In the genomic region with DNA sequence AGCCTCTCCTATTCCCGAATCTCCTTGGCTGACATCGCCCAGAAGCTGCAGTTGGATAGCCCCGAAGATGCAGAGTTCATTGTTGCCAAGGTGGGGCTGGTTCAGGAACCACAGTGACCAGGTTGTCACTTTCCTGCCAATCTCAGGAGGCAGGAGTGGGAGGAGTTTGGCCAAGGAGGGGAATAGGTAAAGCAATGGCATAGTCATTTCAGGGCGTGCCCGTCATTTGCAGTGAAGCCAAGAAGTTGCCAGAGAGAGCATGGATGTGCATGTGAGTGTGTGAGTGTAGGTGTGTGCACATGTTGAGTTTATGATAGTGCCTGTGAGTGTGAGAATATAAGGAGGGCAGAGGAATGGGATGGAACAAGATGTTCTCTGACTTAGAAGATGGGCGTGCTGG, we compare ENCODE assay signal across 24 cellular contexts. TPM values are rescaled to one million over a fixed set of nuclear protein-coding genes. Genes with fewer than 3 reads are reported as not detected.
DNase-seq lines count a peak whose midpoint lies in the region; ATAC-seq and TF ChIP-seq lines count a peak whose summit lies in the region.
"Had no signal": no experiment of that assay in that cellular context is flagged by ENCODE, and none has a peak within 500 bp of the region (broad histone marks: within the 10 kb centered on the region; RNA-seq: fewer than 3 reads in every experiment).

No MANE protein-coding gene starts in this region.

- peak overlapping the region; percentile 3 for H3K27ac Mint-ChIP-seq in activated CD8-positive, alpha-beta T cell treated with anti-CD3 and anti-CD28 coated beads, Interleukin-2, amount 10 ng/mL, durations not matched to agents 7 days and 5 days
- no peak overlapping the region for H3K27ac Mint-ChIP-seq in activated CD8-positive, alpha-beta T cell treated with anti-CD3 and anti-CD28 coated beads for 36 hours
- peak overlapping the region; percentile 36 for H3K27ac Mint-ChIP-seq in central memory CD8-positive, alpha-beta T cell (ENCODE audit: low read depth)

- no peaks in the 10 kb centered on the region for H4K20me1 ChIP-seq in smooth muscle cell (ENCODE audit: low read depth)

- peaks cover 68% of the 10 kb centered on the region for H3K36me3 Mint-ChIP-seq in activated CD8-positive, alpha-beta T cell treated with anti-CD3 and anti-CD28 coated beads, Interleukin-2, amount 10 ng/mL, durations not matched to agents 7 days and 5 days (ENCODE audit: low read depth)
- peaks cover 59% of the 10 kb centered on the region for H3K36me3 Mint-ChIP-seq in activated CD8-positive, alpha-beta T cell treated with anti-CD3 and anti-CD28 coated beads for 36 hours (ENCODE audit: low read depth)
- H3K36me3 Mint-ChIP-seq in central memory CD8-positive, alpha-beta T cell (ENCODE audit: insufficient read depth), result peaks cover 64% of the 10 kb centered on the region

- no peak overlapping the region for H3K4me2 ChIP-seq in smooth muscle cell
- H3K4me2 ChIP-seq: PC-9 had no signal

- no peaks in the 10 kb centered on the region for H3K4me1 Mint-ChIP-seq in activated CD8-positive, alpha-beta T cell treated with anti-CD3 and anti-CD28 coated beads, Interleukin-2, amount 10 ng/mL, durations not matched to agents 7 days and 5 days (ENCODE audit: low read depth)
- H3K4me1 Mint-ChIP-seq in activated CD8-positive, alpha-beta T cell treated with anti-CD3 and anti-CD28 coated beads for 36 hours (ENCODE audit: low read depth), result peaks cover 6% of the 10 kb centered on the region
- peaks cover 18% of the 10 kb centered on the region for H3K4me1 Mint-ChIP-seq in central memory CD8-positive, alpha-beta T cell

- TF ChIP-seq POLR2A in transverse colon (IDR thresholded peaks at IDR 0.05), result no peak

- no peak overlapping the region for H2AFZ ChIP-seq in smooth muscle cell (ENCODE audit: low read depth)
- H2AFZ ChIP-seq: GM23248, PC-9 had no signal

- TF ChIP-seq CTCF in activated CD8-positive, alpha-beta T cell treated with anti-CD3 and anti-CD28 coated beads for 36 hours (IDR thresholded peaks at IDR 0.05), result no peak
- TF ChIP-seq CTCF in mucosa of descending colon (IDR thresholded peaks at IDR 0.05) (no peak), transverse colon (IDR thresholded peaks at IDR 0.05) (no peak), smooth muscle cell (IDR thresholded peaks at IDR 0.05; ENCODE audit: borderline replicate concordance, insufficient read depth, poor library complexity, severe bottlenecking) (no peak)

- no peak for ATAC-seq in activated CD8-positive, alpha-beta T cell treated with anti-CD3 and anti-CD28 coated beads, Interleukin-2, amount 10 ng/mL, durations not matched to agents 7 days and 5 days
- no peak for ATAC-seq in activated CD8-positive, alpha-beta T cell treated with anti-CD3 and anti-CD28 coated beads for 36 hours
- no peak for ATAC-seq in central memory CD8-positive, alpha-beta T cell (replicated peaks; ENCODE audit: extremely low read depth, poor library complexity, severe bottlenecking)
- ATAC-seq in mucosa of descending colon, result peak; percentile 94
- ATAC-seq: GM12878 had no signal

- no peak overlapping the region for H3K4me3 ChIP-seq in mucosa of descending colon
- H3K4me3 ChIP-seq in transverse colon, result no peak overlapping the region
- no peak overlapping the region for H3K4me3 ChIP-seq in smooth muscle cell
- H3K4me3 ChIP-seq: GM12878, GM23248, PC-9 had no signal

- intact Hi-C loops in activated CD8-positive, alpha-beta T cell treated with anti-CD3 and anti-CD28 coated beads for 36 hours (cut with micrococcal nuclease), result no loop called here
- intact Hi-C loops in mucosa of descending colon (cut with DNase I, micrococcal nuclease) (no loop called here), transverse colon (cut with DNase I; ENCODE audit: low total_unique reads) (no loop called here), posterior vena cava (cut with DNase I) (no loop called here)

- peaks cover 11% of the 10 kb centered on the region for H3K4me1 ChIP-seq in mucosa of descending colon (ENCODE audit: low read depth)
- H3K4me1 ChIP-seq in transverse colon, result peaks cover 0 to 4% (median 0%) of the 10 kb centered on the region in 4 donors
- H3K4me1 ChIP-seq in smooth muscle cell (ENCODE audit: low read depth), result no peaks in the 10 kb centered on the region
- H3K4me1 ChIP-seq: Caco-2 had no signal

- H3K4me3 Mint-ChIP-seq in activated CD8-positive, alpha-beta T cell treated with anti-CD3 and anti-CD28 coated beads, Interleukin-2, amount 10 ng/mL, durations not matched to agents 7 days and 5 days, result no peak overlapping the region
- no peak overlapping the region for H3K4me3 Mint-ChIP-seq in activated CD8-positive, alpha-beta T cell treated with anti-CD3 and anti-CD28 coated beads for 36 hours
- no peak overlapping the region for H3K4me3 Mint-ChIP-seq in central memory CD8-positive, alpha-beta T cell
- H3K4me3 Mint-ChIP-seq: CD14-positive monocyte had no signal

- in situ Hi-C loops in transverse colon (cut with MboI; ENCODE audit: low pct_ligation_motif_present in 1 of 4, low pct_unique_long_range_greater_than_20kb in 1 of 4, low sequenced_read_pairs in 3 of 4), result no loop called here

- peak overlapping the region; percentile 41 to 53 (median 48) for H3K27ac ChIP-seq in transverse colon
- no peak overlapping the region for H3K27ac ChIP-seq in smooth muscle cell (ENCODE audit: low read depth)
- H3K27ac ChIP-seq: GM23248, PC-9 had no signal

- POLR2A ChIA-PET in activated CD8-positive, alpha-beta T cell treated with anti-CD3 and anti-CD28 coated beads, Interleukin-2, amount 10 ng/mL, durations not matched to agents 7 days and 5 days (lab: Charles Lee), result no interaction called here
- POLR2A ChIA-PET in activated CD8-positive, alpha-beta T cell treated with anti-CD3 and anti-CD28 coated beads for 36 hours (lab: Charles Lee), result no interaction called here

- no peaks in the 10 kb centered on the region for H3F3A ChIP-seq in smooth muscle cell (ENCODE audit: low read depth)

- H3K9ac ChIP-seq in smooth muscle cell (ENCODE audit: low read depth), result no peak overlapping the region
- H3K9ac ChIP-seq: GM23248 had no signal

- H3K9me3 ChIP-seq in mucosa of descending colon (no peaks in the 10 kb centered on the region), transverse colon (no peaks in the 10 kb centered on the region), smooth muscle cell (replicated peaks; ENCODE audit: low read depth) (no peaks in the 10 kb centered on the region)
- H3K9me3 ChIP-seq: Caco-2 had no signal

- no peak for TF ChIP-seq EP300 in transverse colon (IDR thresholded peaks at IDR 0.05; ENCODE audit: low read depth)

- H3K27me3 ChIP-seq in transverse colon (no peaks in the 10 kb centered on the region), smooth muscle cell (ENCODE audit: low read depth) (no peaks in the 10 kb centered on the region)

- WGBS in transverse colon (ENCODE audit: low coverage in 1 of 2), 2 donors, result 80% methylated on average over 6 of the region's 6 CpGs; no CpG with 5 or more reads in 1 of the 2 donors
- whole genome bisulfite sequencing in smooth muscle cell (ENCODE audit: low lambda C conversion rate), result 97% methylated on average over 6 of the region's 6 CpGs

- CTCF ChIA-PET in activated CD8-positive, alpha-beta T cell treated with anti-CD3 and anti-CD28 coated beads, Interleukin-2, amount 10 ng/mL, durations not matched to agents 7 days and 5 days (lab: Charles Lee), result no interaction called here
- CTCF ChIA-PET in activated CD8-positive, alpha-beta T cell treated with anti-CD3 and anti-CD28 coated beads for 36 hours (lab: Charles Lee), result interaction anchor here (2.2 kb wide), 1 partner anchor 32 kb away, joined by 9 read pairs; no protein-coding TSS in a partner anchor

- no peak for DNase-seq in activated CD8-positive, alpha-beta T cell treated with anti-CD3 and anti-CD28 coated beads, Interleukin-2, amount 10 ng/mL, durations not matched to agents 7 days and 5 days
- DNase-seq in activated CD8-positive, alpha-beta T cell treated with anti-CD3 and anti-CD28 coated beads for 36 hours, result no peak
- no peak for DNase-seq in central memory CD8-positive, alpha-beta T cell (ENCODE audit: low spot score in 2 of 2)
- DNase-seq in mucosa of descending colon (peak in 2 of 3 donors; percentile 74 to 89), transverse colon (peak; percentile 82), smooth muscle cell (lab: John Stamatoyannopoulos, UW; ENCODE audit: unreplicated experiment) (no peak), posterior vena cava (ENCODE audit: low spot score) (no peak), COLO668 (lab: John Stamatoyannopoulos, UW; ENCODE audit: unreplicated experiment) (no peak)
- DNase-seq: 8988T, Caco-2, DMS53, EL, GM23248, HCEC 1CT, Kasumi-1, NCI-H1092 treated with DMSO at 0.1 percent for 48 hours, NCI-H146, NCI-H2029 treated with DMSO at 0.1 percent for 48 hours, NCI-H2171, NCI-H526, PC-9 had no signal

- no peaks in the 10 kb centered on the region for H3K27me3 Mint-ChIP-seq in activated CD8-positive, alpha-beta T cell treated with anti-CD3 and anti-CD28 coated beads, Interleukin-2, amount 10 ng/mL, durations not matched to agents 7 days and 5 days (ENCODE audit: low read depth)
- no peaks in the 10 kb centered on the region for H3K27me3 Mint-ChIP-seq in activated CD8-positive, alpha-beta T cell treated with anti-CD3 and anti-CD28 coated beads for 36 hours
- no peaks in the 10 kb centered on the region for H3K27me3 Mint-ChIP-seq in central memory CD8-positive, alpha-beta T cell

- no peaks in the 10 kb centered on the region for H3K79me2 ChIP-seq in smooth muscle cell (ENCODE audit: low read depth)

- no peaks in the 10 kb centered on the region for H3K9me3 Mint-ChIP-seq in activated CD8-positive, alpha-beta T cell treated with anti-CD3 and anti-CD28 coated beads, Interleukin-2, amount 10 ng/mL, durations not matched to agents 7 days and 5 days (ENCODE audit: insufficient read depth)
- no peaks in the 10 kb centered on the region for H3K9me3 Mint-ChIP-seq in activated CD8-positive, alpha-beta T cell treated with anti-CD3 and anti-CD28 coated beads for 36 hours
- H3K9me3 Mint-ChIP-seq in central memory CD8-positive, alpha-beta T cell, result no peaks in the 10 kb centered on the region
- H3K9me3 Mint-ChIP-seq: CD14-positive monocyte had no signal

- H3K36me3 ChIP-seq in mucosa of descending colon (ENCODE audit: low read depth), result peaks cover 15% of the 10 kb centered on the region
- H3K36me3 ChIP-seq in transverse colon, result peaks cover 0 to 62% (median 30%) of the 10 kb centered on the region in 4 donors
- H3K36me3 ChIP-seq in smooth muscle cell (ENCODE audit: low read depth), result peaks cover 8% of the 10 kb centered on the region

RNA-seq across cellular contexts. Expression of gene PSMD3, which starts 14.8 kb away (rescaled TPM):
- 100 to 1,000 TPM; 104 to 116 TPM for total RNA-seq in activated CD8-positive, alpha-beta T cell treated with anti-CD3 and anti-CD28 coated beads, Interleukin-2, amount 10 ng/mL, durations not matched to agents 7 days and 5 days
- 100 to 1,000 TPM; 149 to 153 TPM for total RNA-seq in activated CD8-positive, alpha-beta T cell treated with anti-CD3 and anti-CD28 coated beads for 36 hours
- 100 to 1,000 TPM in 1 of 3 donors, 10 to 100 TPM in 2; 96.0 to 126 (median 96.8) TPM for total RNA-seq in mucosa of descending colon
- total RNA-seq in transverse colon, result 100 to 1,000 TPM in 3 of 4 donors, 10 to 100 TPM in 1; 80.7 to 117 (median 112) TPM
- total RNA-seq in smooth muscle cell, result 58.0 and 83.8 TPM in 2 replicates
- 110 and 115 TPM in 2 replicates for polyA plus RNA-seq in smooth muscle cell
- 10 to 100 TPM; 57.6 to 65.5 TPM for total RNA-seq in posterior vena cava

RNA-seq across cellular contexts. Expression of gene CSF3, which starts 19.8 kb away (rescaled TPM):
- not detected for total RNA-seq in activated CD8-positive, alpha-beta T cell treated with anti-CD3 and anti-CD28 coated beads, Interleukin-2, amount 10 ng/mL, durations not matched to agents 7 days and 5 days
- total RNA-seq in activated CD8-positive, alpha-beta T cell treated with anti-CD3 and anti-CD28 coated beads for 36 hours, result not detected
- total RNA-seq in mucosa of descending colon (not detected), transverse colon (10 to 100 TPM in 1 of 4 donors, 1 to 10 TPM in 1, not detected in 2; 2.6 to 38.9 TPM), smooth muscle cell (not detected in 2 replicates), posterior vena cava (10 to 100 TPM in 1 of 2 donors, under 1 TPM in 1; 0.69 to 15.3 TPM)
- 0.80 TPM in 1 of 2 replicates, not detected in the other for polyA plus RNA-seq in smooth muscle cell
- total RNA-seq: Caco-2, GM23248, PC-9 had no signal
- polyA plus RNA-seq: AG04450, CD14-positive monocyte had no signal

RNA-seq across cellular contexts. Expression of gene GSDMA, which starts 32.6 kb away (rescaled TPM):
- total RNA-seq in activated CD8-positive, alpha-beta T cell treated with anti-CD3 and anti-CD28 coated beads, Interleukin-2, amount 10 ng/mL, durations not matched to agents 7 days and 5 days, result 1 to 10 TPM; 3.3 to 4.5 TPM
- 1 to 10 TPM; 1.3 to 1.6 TPM for total RNA-seq in activated CD8-positive, alpha-beta T cell treated with anti-CD3 and anti-CD28 coated beads for 36 hours
- under 1 TPM; 0.22 to 0.54 (median 0.26) TPM for total RNA-seq in mucosa of descending colon
- total RNA-seq in transverse colon, result 1 to 10 TPM in 1 of 4 donors, not detected in 3; 3.7 TPM
- 0.31 and 1.3 TPM in 2 replicates for total RNA-seq in smooth muscle cell
- polyA plus RNA-seq in smooth muscle cell, result 0.28 and 0.50 TPM in 2 replicates
- total RNA-seq in posterior vena cava, result under 1 TPM; 0.19 to 0.57 TPM
- total RNA-seq: Caco-2, GM12878, GM23248 had no signal
- polyA plus RNA-seq: AG04450, CD14-positive monocyte had no signal

RNA-seq across cellular contexts. Expression of gene MED24, which starts 58.8 kb away (rescaled TPM):
- total RNA-seq in activated CD8-positive, alpha-beta T cell treated with anti-CD3 and anti-CD28 coated beads, Interleukin-2, amount 10 ng/mL, durations not matched to agents 7 days and 5 days, result 10 to 100 TPM; 93.4 to 96.7 TPM
- 10 to 100 TPM; 90.2 to 96.4 TPM for total RNA-seq in activated CD8-positive, alpha-beta T cell treated with anti-CD3 and anti-CD28 coated beads for 36 hours
- total RNA-seq in mucosa of descending colon (10 to 100 TPM; 76.6 to 90.2 (median 87.4) TPM), transverse colon (100 to 1,000 TPM in 2 of 4 donors, 10 to 100 TPM in 2; 64.3 to 294 (median 112) TPM), smooth muscle cell (68.2 and 76.9 TPM in 2 replicates), posterior vena cava (10 to 100 TPM; 46.2 to 53.2 TPM)
- 74.9 and 77.2 TPM in 2 replicates for polyA plus RNA-seq in smooth muscle cell

Comparison
In these comparisons a context has a peak if more than half of its experiments do, and no peak if none do; other contexts are left out.
1. DNase-seq: peak in mucosa of descending colon (2 of 3) and transverse colon (single experiment); none in activated CD8-positive, alpha-beta T cell treated with anti-CD3 and anti-CD28 coated beads, Interleukin-2, amount 10 ng/mL, durations not matched to agents 7 days and 5 days (single experiment), activated CD8-positive, alpha-beta T cell treated with anti-CD3 and anti-CD28 coated beads for 36 hours (single experiment), central memory CD8-positive, alpha-beta T cell (0 of 2), smooth muscle cell (single experiment), posterior vena cava (single experiment) and COLO668 (single experiment).